Comparison of ENCODE assay signal across 22 cellular contexts in genomic region chr5:9653061-9653460, GRCh38. TPM values are rescaled to one million over a fixed set of nuclear protein-coding genes. Genes with fewer than 3 reads are reported as not detected.
"Had no signal": no experiment of that assay in that cellular context is flagged by ENCODE, and none has a peak within 500 bp of the region (broad histone marks: within the 10 kb centered on the region; RNA-seq: fewer than 3 reads in every experiment).

No MANE protein-coding gene starts in this region.

- H3K9me3 Mint-ChIP-seq: activated CD4-positive, alpha-beta memory T cell treated with anti-CD3 and anti-CD28 coated beads, Interleukin-2, amount 10 ng/mL, durations not matched to agents 7 days and 5 days; activated naive CD4-positive, alpha-beta T cell treated with anti-CD3 and anti-CD28 coated beads, Interleukin-2, amount 10 ng/mL, durations not matched to agents 7 days and 5 days; dendritic cell treated with granulocyte-macrophage colony-stimulating factor and Interleukin-4, amounts not matched to agents 40 ng/mL and 50 ng/mL, for 4 days had no signal

- FAIRE-seq: endothelial cell of umbilical vein, frontal cortex, islet of Langerhans had no signal

- H3K27me3 ChIP-seq: cardiac muscle cell had no signal

- H3K4me1 Mint-ChIP-seq: activated CD4-positive, alpha-beta memory T cell treated with anti-CD3 and anti-CD28 coated beads, Interleukin-2, amount 10 ng/mL, durations not matched to agents 7 days and 5 days; activated naive CD4-positive, alpha-beta T cell treated with anti-CD3 and anti-CD28 coated beads, Interleukin-2, amount 10 ng/mL, durations not matched to agents 7 days and 5 days; memory B cell; naive B cell had no signal

- H3K27ac Mint-ChIP-seq: activated CD4-positive, alpha-beta memory T cell treated with anti-CD3 and anti-CD28 coated beads, Interleukin-2, amount 10 ng/mL, durations not matched to agents 7 days and 5 days; activated naive CD4-positive, alpha-beta T cell treated with anti-CD3 and anti-CD28 coated beads, Interleukin-2, amount 10 ng/mL, durations not matched to agents 7 days and 5 days; dendritic cell treated with granulocyte-macrophage colony-stimulating factor and Interleukin-4, amounts not matched to agents 40 ng/mL and 50 ng/mL, for 4 days; memory B cell; naive B cell had no signal

- DNase-seq: activated CD4-positive, alpha-beta memory T cell treated with anti-CD3 and anti-CD28 coated beads, Interleukin-2, amount 10 ng/mL, durations not matched to agents 7 days and 5 days; activated CD4-positive, alpha-beta T cell treated with anti-CD3 and anti-CD28 coated beads for 4 hours; activated CD4-positive, CD25-positive, alpha-beta regulatory T cell; activated effector memory CD4-positive, alpha-beta T cell treated with anti-CD3 and anti-CD28 coated beads, Interleukin-2, amount 50 U/mL, for 16 hours; activated naive CD4-positive, alpha-beta T cell treated with anti-CD3 and anti-CD28 coated beads, Interleukin-2, amount 10 ng/mL, durations not matched to agents 7 days and 5 days; activated T-cell treated with anti-CD3 and anti-CD28 coated beads for 4 hours; effector CD8-positive, alpha-beta T cell; naive B cell; stimulated activated CD4-positive, alpha-beta T cell treated with anti-CD3 and anti-CD28 coated beads, Interleukin-4, amount 100 ng/mL, for 1 hour; stimulated activated naive CD4-positive, alpha-beta T cell; T-helper 2 cell had no signal

- H3K4me3 Mint-ChIP-seq: activated CD4-positive, alpha-beta memory T cell treated with anti-CD3 and anti-CD28 coated beads, Interleukin-2, amount 10 ng/mL, durations not matched to agents 7 days and 5 days; activated naive CD4-positive, alpha-beta T cell treated with anti-CD3 and anti-CD28 coated beads, Interleukin-2, amount 10 ng/mL, durations not matched to agents 7 days and 5 days; dendritic cell treated with granulocyte-macrophage colony-stimulating factor and Interleukin-4, amounts not matched to agents 40 ng/mL and 50 ng/mL, for 4 days; memory B cell; naive B cell had no signal

- H3K36me3 ChIP-seq: cardiac muscle cell had no signal

- H3K4me3 ChIP-seq: cardiac muscle cell had no signal

- H3K36me3 Mint-ChIP-seq: activated naive CD4-positive, alpha-beta T cell treated with anti-CD3 and anti-CD28 coated beads, Interleukin-2, amount 10 ng/mL, durations not matched to agents 7 days and 5 days; memory B cell; naive B cell had no signal

- ATAC-seq: sciatic nerve had no signal

- H3K27me3 Mint-ChIP-seq: activated CD4-positive, alpha-beta memory T cell treated with anti-CD3 and anti-CD28 coated beads, Interleukin-2, amount 10 ng/mL, durations not matched to agents 7 days and 5 days; activated naive CD4-positive, alpha-beta T cell treated with anti-CD3 and anti-CD28 coated beads, Interleukin-2, amount 10 ng/mL, durations not matched to agents 7 days and 5 days; dendritic cell treated with granulocyte-macrophage colony-stimulating factor and Interleukin-4, amounts not matched to agents 40 ng/mL and 50 ng/mL, for 4 days; memory B cell had no signal

RNA-seq across cellular contexts. Expression of gene TAS2R1, which starts 22.9 kb away (rescaled TPM):
- total RNA-seq: activated CD4-positive, alpha-beta memory T cell treated with anti-CD3 and anti-CD28 coated beads, Interleukin-2, amount 10 ng/mL, durations not matched to agents 7 days and 5 days; cardiac muscle cell; endothelial cell of umbilical vein; esophagus mucosa; frontal cortex; lower leg skin; mucosa of gallbladder; sciatic nerve; ureter had no signal
- polyA plus RNA-seq: cardiac muscle cell, endothelial cell of umbilical vein had no signal
